Comparison of ENCODE assay signal across 23 cellular contexts in genomic region chr4:68344049-68344448, GRCh38. TPM values are rescaled to one million over a fixed set of nuclear protein-coding genes. Genes with fewer than 3 reads are reported as not detected.
DNase-seq lines count a peak whose midpoint lies in the region; ATAC-seq, FAIRE-seq and TF ChIP-seq lines count a peak whose summit lies in the region.
"Had no signal": no experiment of that assay in that cellular context is flagged by ENCODE, and none has a peak within 500 bp of the region (broad histone marks: within the 10 kb centered on the region; RNA-seq: fewer than 3 reads in every experiment).

No MANE protein-coding gene starts in this region.

- H3K4me1 ChIP-seq in breast epithelium (peaks cover 0 to 22% of the 10 kb centered on the region in 2 donors), foreskin keratinocyte (peaks cover 54% of the 10 kb centered on the region), smooth muscle cell (ENCODE audit: low read depth) (peaks cover 16% of the 10 kb centered on the region)

- H3K4me1 Mint-ChIP-seq in MCF 10A (ENCODE audit: insufficient read depth, unreplicated experiment) (peaks cover 20% of the 10 kb centered on the region), T-helper 17 cell (peaks cover 46% of the 10 kb centered on the region)

- no peaks in the 10 kb centered on the region for H3K27me3 Mint-ChIP-seq in MCF 10A (ENCODE audit: insufficient read depth, unreplicated experiment)
- no peaks in the 10 kb centered on the region for H3K27me3 Mint-ChIP-seq in T-helper 17 cell
- H3K27me3 Mint-ChIP-seq: activated CD8-positive, alpha-beta memory T cell treated with anti-CD3 and anti-CD28 coated beads, Interleukin-2, amount 10 ng/mL, durations not matched to agents 7 days and 5 days had no signal

- intact Hi-C loops in MCF 10A (cut with micrococcal nuclease) (no loop called here), breast epithelium (cut with DNase I; ENCODE audit: low total_unique reads) (no loop called here)

- peaks cover 100% of the 10 kb centered on the region for H3K79me2 ChIP-seq in smooth muscle cell (ENCODE audit: low read depth)

- no peak overlapping the region for H3K4me3 Mint-ChIP-seq in MCF 10A (ENCODE audit: unreplicated experiment)
- peak overlapping the region; percentile 52 for H3K4me3 Mint-ChIP-seq in T-helper 17 cell
- H3K4me3 Mint-ChIP-seq: activated CD8-positive, alpha-beta memory T cell treated with anti-CD3 and anti-CD28 coated beads, Interleukin-2, amount 10 ng/mL, durations not matched to agents 7 days and 5 days had no signal

- peak overlapping the region; percentile 63 for H3K27ac Mint-ChIP-seq in MCF 10A (ENCODE audit: low read depth, unreplicated experiment)
- no peak overlapping the region for H3K27ac Mint-ChIP-seq in T-helper 17 cell
- H3K27ac Mint-ChIP-seq: activated CD8-positive, alpha-beta memory T cell treated with anti-CD3 and anti-CD28 coated beads, Interleukin-2, amount 10 ng/mL, durations not matched to agents 7 days and 5 days had no signal

- CTCF ChIA-PET in MCF 10A (lab: Yijun Ruan, JAX), result interaction anchor here (0.8 to 5.7 kb wide), 8 partner anchors 10 to 72 kb away, joined by 3 to 45 read pairs (median 4); no protein-coding TSS in a partner anchor

- 85% methylated on average over 2 of the region's 2 CpGs for WGBS in smooth muscle cell (ENCODE audit: low lambda C conversion rate)

- no peaks in the 10 kb centered on the region for H3K9me3 Mint-ChIP-seq in MCF 10A (ENCODE audit: unreplicated experiment)

- no peak for DNase-seq in MCF 10A (ENCODE audit: unreplicated experiment)
- DNase-seq in breast epithelium (ENCODE audit: low spot score in 2 of 2), result no peak
- no peak for DNase-seq in T-helper 17 cell
- DNase-seq in foreskin keratinocyte, result no peak
- no peak for DNase-seq in smooth muscle cell (lab: John Stamatoyannopoulos, UW; ENCODE audit: unreplicated experiment)
- no peak for DNase-seq in H54 (ENCODE audit: insufficient read length, low spot score)
- no peak for DNase-seq in NCI-H82 treated with DMSO at 0.1 percent for 48 hours (lab: John Stamatoyannopoulos, UW; ENCODE audit: unreplicated experiment)
- DNase-seq: activated CD8-positive, alpha-beta memory T cell treated with anti-CD3 and anti-CD28 coated beads, Interleukin-2, amount 10 ng/mL, durations not matched to agents 7 days and 5 days; activated naive CD4-positive, alpha-beta T cell treated with Interleukin-2 at 50 U/mL for 16 hours; Caco-2; cortex of kidney; left ventricle myocardium superior; NCI-H1092; NCI-H2107; NCI-H526 treated with DMSO at 0.1 percent for 48 hours had no signal

- H3K4me3 ChIP-seq in breast epithelium (no peak overlapping the region), smooth muscle cell (no peak overlapping the region)
- H3K4me3 ChIP-seq: gastroesophageal sphincter, SJSA1, vagina had no signal

- no peak overlapping the region for H3K4me2 ChIP-seq in smooth muscle cell

- POLR2A ChIA-PET in MCF 10A (lab: Yijun Ruan, JAX), result interaction anchor here (0.6 to 2.2 kb wide), 9 partner anchors 11 to 94 kb away, joined by 3 to 25 read pairs (median 3); no protein-coding TSS in a partner anchor

- ATAC-seq in T-helper 17 cell, result peak; percentile 6
- peak; percentile 20 for ATAC-seq in foreskin keratinocyte
- no peak for ATAC-seq in GM18858 (IDR thresholded peaks at IDR 0.05; ENCODE audit: unreplicated experiment)
- ATAC-seq: activated CD4-positive, CD25-positive, alpha-beta regulatory T cell treated with anti-CD3 and anti-CD28 coated beads, Interleukin-2, amount 50 U/mL, for 24 hours; activated CD8-positive, alpha-beta memory T cell treated with anti-CD3 and anti-CD28 coated beads, Interleukin-2, amount 10 ng/mL, durations not matched to agents 7 days and 5 days; gastroesophageal sphincter; HCT116; left ventricle myocardium superior had no signal

- H3K27ac ChIP-seq in breast epithelium, result no peak overlapping the region
- H3K27ac ChIP-seq in foreskin keratinocyte, result no peak overlapping the region
- peak overlapping the region; percentile 6 for H3K27ac ChIP-seq in smooth muscle cell (ENCODE audit: low read depth)
- H3K27ac ChIP-seq: gastroesophageal sphincter, parathyroid adenoma, SJSA1, vagina had no signal

- H2AFZ ChIP-seq in smooth muscle cell (ENCODE audit: low read depth), result no peak overlapping the region
- H2AFZ ChIP-seq: parathyroid adenoma had no signal

- no peaks in the 10 kb centered on the region for H3F3A ChIP-seq in smooth muscle cell (ENCODE audit: low read depth)

- no peak for FAIRE-seq in H54 (lab: Jason Lieb, UNC)
- FAIRE-seq: GM19239 had no signal

- no peaks in the 10 kb centered on the region for H3K9me3 ChIP-seq in breast epithelium
- H3K9me3 ChIP-seq in T-helper 17 cell (ENCODE audit: control insufficient read depth, low read length, poor library complexity, severe bottlenecking), result no peaks in the 10 kb centered on the region
- no peaks in the 10 kb centered on the region for H3K9me3 ChIP-seq in smooth muscle cell (replicated peaks; ENCODE audit: low read depth)
- H3K9me3 ChIP-seq: Caco-2, gastroesophageal sphincter, SJSA1, vagina had no signal

- H3K36me3 ChIP-seq in breast epithelium (no peaks in the 10 kb centered on the region), smooth muscle cell (ENCODE audit: low read depth) (no peaks in the 10 kb centered on the region)
- H3K36me3 ChIP-seq: gastroesophageal sphincter, vagina had no signal

- no TSS peak for BruUV-seq in MCF 10A (replicated peaks; lab: Mats Ljungman, UMichigan)

- H4K20me1 ChIP-seq in smooth muscle cell (ENCODE audit: low read depth), result peaks cover 100% of the 10 kb centered on the region

- TF ChIP-seq POLR2A in breast epithelium (IDR thresholded peaks at IDR 0.05), result no peak
- no peak for TF ChIP-seq POLR2A in H54 (IDR thresholded peaks at IDR 0.05; ENCODE audit: low read depth, low read length)

- no peak overlapping the region for H3K9ac ChIP-seq in smooth muscle cell (ENCODE audit: low read depth)
- H3K9ac ChIP-seq: parathyroid adenoma had no signal

- no peaks in the 10 kb centered on the region for H3K27me3 ChIP-seq in breast epithelium
- H3K27me3 ChIP-seq in foreskin keratinocyte, result no peaks in the 10 kb centered on the region
- no peaks in the 10 kb centered on the region for H3K27me3 ChIP-seq in smooth muscle cell (ENCODE audit: low read depth)
- H3K27me3 ChIP-seq: gastroesophageal sphincter, SJSA1, vagina had no signal

- peaks cover 16% of the 10 kb centered on the region for H3K36me3 Mint-ChIP-seq in MCF 10A (ENCODE audit: insufficient read depth, unreplicated experiment)
- peaks cover 2% of the 10 kb centered on the region for H3K36me3 Mint-ChIP-seq in T-helper 17 cell (ENCODE audit: low read depth)

- TF ChIP-seq CTCF in MCF 10A (IDR thresholded peaks at IDR 0.05; ENCODE audit: unreplicated experiment), result no peak
- no peak for TF ChIP-seq CTCF in breast epithelium (IDR thresholded peaks at IDR 0.05)
- no peak for TF ChIP-seq CTCF in foreskin keratinocyte (conservative IDR thresholded peaks at IDR 0.05)
- no peak for TF ChIP-seq CTCF in smooth muscle cell (IDR thresholded peaks at IDR 0.05; ENCODE audit: borderline replicate concordance, insufficient read depth, poor library complexity, severe bottlenecking)

RNA-seq across cellular contexts. Expression of gene YTHDC1, which starts 5.8 kb away (rescaled TPM):
- 117 and 123 TPM in 2 replicates for total RNA-seq in MCF 10A (2022)
- total RNA-seq in breast epithelium, result 100 to 1,000 TPM in 1 of 3 donors, 10 to 100 TPM in 2; 79.7 to 142 (median 80.3) TPM
- 100 to 1,000 TPM; 231 to 258 TPM for total RNA-seq in T-helper 17 cell
- total RNA-seq in foreskin keratinocyte, result 49.4 and 58.3 TPM in 2 replicates
- polyA plus RNA-seq in foreskin keratinocyte, result 17.1 and 21.5 TPM in 2 replicates
- 59.1 and 89.7 TPM in 2 replicates for total RNA-seq in smooth muscle cell
- polyA plus RNA-seq in smooth muscle cell, result 34.3 and 49.0 TPM in 2 replicates
